In genomic region chr16:30205541-30206282, GRCh38 we compare ENCODE assay signal across 6 cellular contexts. TPM values are rescaled to one million over a fixed set of nuclear protein-coding genes. Genes with fewer than 3 reads are reported as not detected.
A peak's percentile ranks its signal among the peaks of the same experiment; 100 is the strongest.
DNase-seq lines count a peak whose midpoint lies in the region; ATAC-seq and TF ChIP-seq lines count a peak whose summit lies in the region.
"Not testable (repeated sequence)": the region's sequence is repeated elsewhere in the genome, so short reads cannot be mapped to it uniquely, and the experiment has no call there.

No MANE protein-coding gene starts in this region.

- TF ChIP-seq EP300 in ovary (IDR thresholded peaks at IDR 0.05); upper lobe of left lung (IDR thresholded peaks at IDR 0.05): not testable (repeated sequence)

- TF ChIP-seq CTCF in dorsolateral prefrontal cortex (IDR thresholded peaks at IDR 0.05 in 54 of 56, conservative IDR thresholded peaks at IDR 0.05 in 2 of 56; ENCODE audit: low read depth in 1 of 56, partially characterized antibody in 56 of 56); ovary (IDR thresholded peaks at IDR 0.05); upper lobe of left lung (IDR thresholded peaks at IDR 0.05): not testable (repeated sequence)

- H3K9me3 ChIP-seq in ovary, upper lobe of left lung: not testable (repeated sequence)

- intact Hi-C loops in dorsolateral prefrontal cortex (cut with DNase I); ovary (cut with DNase I): not testable (repeated sequence)

- not testable (repeated sequence) for H3K4me1 ChIP-seq in ovary (ENCODE audit: insufficient read depth); upper lobe of left lung

- peak; percentile 16 for DNase-seq in activated CD8-positive, alpha-beta T cell treated with anti-CD3 and anti-CD28 coated beads, Interleukin-2, amount 10 ng/mL, durations not matched to agents 7 days and 5 days
- DNase-seq in dorsolateral prefrontal cortex (peak in 5 of 10 donors; percentile 11 to 40 (median 26)), ovary (peak; percentile 5 to 46 (median 24)), upper lobe of left lung (peak in 1 of 2 donors; percentile 85)

- not testable (repeated sequence) for H3K4me1 Mint-ChIP-seq in activated CD8-positive, alpha-beta T cell treated with anti-CD3 and anti-CD28 coated beads, Interleukin-2, amount 10 ng/mL, durations not matched to agents 7 days and 5 days (ENCODE audit: low read depth)

- WGBS in ovary, 3 donors: 1% methylated on average over 20 of the region's 56 CpGs; no CpG with 5 or more reads in 2 of the 3 donors
- 3% methylated on average over 7 of the region's 56 CpGs; no CpG with 5 or more reads in 1 of the 2 donors for WGBS in upper lobe of left lung, 2 donors

- POLR2A ChIA-PET in activated CD8-positive, alpha-beta T cell treated with anti-CD3 and anti-CD28 coated beads, Interleukin-2, amount 10 ng/mL, durations not matched to agents 7 days and 5 days (lab: Charles Lee): not testable (repeated sequence)

- not testable (repeated sequence) for H3K27me3 Mint-ChIP-seq in activated CD8-positive, alpha-beta T cell treated with anti-CD3 and anti-CD28 coated beads, Interleukin-2, amount 10 ng/mL, durations not matched to agents 7 days and 5 days (ENCODE audit: low read depth)

- peak; percentile 35 for ATAC-seq in HG02798 (IDR thresholded peaks at IDR 0.05; ENCODE audit: poor library complexity, unreplicated experiment)
- peak; percentile 69 for ATAC-seq in activated CD8-positive, alpha-beta T cell treated with anti-CD3 and anti-CD28 coated beads, Interleukin-2, amount 10 ng/mL, durations not matched to agents 7 days and 5 days
- ATAC-seq in upper lobe of left lung (ENCODE audit: low FRiP score in 2 of 2): peak; percentile 69 to 78

- H3K36me3 ChIP-seq in ovary, upper lobe of left lung: not testable (repeated sequence)

- not testable (repeated sequence) for H3K36me3 Mint-ChIP-seq in activated CD8-positive, alpha-beta T cell treated with anti-CD3 and anti-CD28 coated beads, Interleukin-2, amount 10 ng/mL, durations not matched to agents 7 days and 5 days (ENCODE audit: low read depth)

- not testable (repeated sequence) for TF ChIP-seq POLR2A in ovary (IDR thresholded peaks at IDR 0.05); upper lobe of left lung (IDR thresholded peaks at IDR 0.05)

- not testable (repeated sequence) for H3K27ac ChIP-seq in dorsolateral prefrontal cortex, ovary
- H3K27ac ChIP-seq in upper lobe of left lung: peak overlapping the region in 1 of 4 donors; percentile 50

- not testable (repeated sequence) for H3K27me3 ChIP-seq in dorsolateral prefrontal cortex, ovary, upper lobe of left lung

- not testable (repeated sequence) for H3K9me3 Mint-ChIP-seq in activated CD8-positive, alpha-beta T cell treated with anti-CD3 and anti-CD28 coated beads, Interleukin-2, amount 10 ng/mL, durations not matched to agents 7 days and 5 days (ENCODE audit: insufficient read depth)

- H3K4me3 Mint-ChIP-seq in activated CD8-positive, alpha-beta T cell treated with anti-CD3 and anti-CD28 coated beads, Interleukin-2, amount 10 ng/mL, durations not matched to agents 7 days and 5 days: not testable (repeated sequence)

- peak overlapping the region; percentile 37 to 70 (median 56) for H3K4me3 ChIP-seq in dorsolateral prefrontal cortex
- peak overlapping the region; percentile 17 for H3K4me3 ChIP-seq in iPS-11a (ENCODE audit: low read depth, low read length)
- H3K4me3 ChIP-seq in ovary: peak overlapping the region; percentile 27
- H3K4me3 ChIP-seq in upper lobe of left lung: peak overlapping the region; percentile 4 to 56 (median 49)

- CTCF ChIA-PET in activated CD8-positive, alpha-beta T cell treated with anti-CD3 and anti-CD28 coated beads, Interleukin-2, amount 10 ng/mL, durations not matched to agents 7 days and 5 days (lab: Charles Lee): not testable (repeated sequence)

- H3K27ac Mint-ChIP-seq in activated CD8-positive, alpha-beta T cell treated with anti-CD3 and anti-CD28 coated beads, Interleukin-2, amount 10 ng/mL, durations not matched to agents 7 days and 5 days: not testable (repeated sequence)

RNA-seq across cellular contexts. Expression of gene SULT1A3, which starts 6.7 kb away (rescaled TPM):
- 10 to 100 TPM; 28.9 to 32.8 TPM for total RNA-seq in activated CD8-positive, alpha-beta T cell treated with anti-CD3 and anti-CD28 coated beads, Interleukin-2, amount 10 ng/mL, durations not matched to agents 7 days and 5 days
- total RNA-seq in dorsolateral prefrontal cortex (10 to 100 TPM in 118 of 120 experiments, 1 to 10 TPM in 2; 8.6 to 49.6 (median 23.0) TPM), ovary (10 to 100 TPM in 4 of 7 donors, 1 to 10 TPM in 3; 4.1 to 12.5 (median 10.5) TPM), upper lobe of left lung (10 to 100 TPM in 5 of 6 donors, 1 to 10 TPM in 1; 9.6 to 69.1 (median 20.0) TPM)
- 10 to 100 TPM in 1 of 2 donors, 1 to 10 TPM in 1; 9.9 to 10.0 TPM for polyA plus RNA-seq in ovary

RNA-seq across cellular contexts. Expression of gene SLX1A, which starts 12.0 kb away (rescaled TPM):
- total RNA-seq in activated CD8-positive, alpha-beta T cell treated with anti-CD3 and anti-CD28 coated beads, Interleukin-2, amount 10 ng/mL, durations not matched to agents 7 days and 5 days: 100 to 1,000 TPM; 115 to 123 TPM
- total RNA-seq in dorsolateral prefrontal cortex (10 to 100 TPM; 13.7 to 63.7 (median 29.9) TPM), ovary (10 to 100 TPM in 6 of 7 donors, 1 to 10 TPM in 1; 9.3 to 60.9 (median 33.9) TPM), upper lobe of left lung (100 to 1,000 TPM in 1 of 6 donors, 10 to 100 TPM in 5; 38.6 to 127 (median 63.6) TPM)
- polyA plus RNA-seq in ovary: 10 to 100 TPM in 1 of 2 donors, 1 to 10 TPM in 1; 3.5 to 12.5 TPM

RNA-seq across cellular contexts. Expression of gene BOLA2B, which starts 12.2 kb away (rescaled TPM):
- 100 to 1,000 TPM; 205 to 212 TPM for total RNA-seq in activated CD8-positive, alpha-beta T cell treated with anti-CD3 and anti-CD28 coated beads, Interleukin-2, amount 10 ng/mL, durations not matched to agents 7 days and 5 days
- total RNA-seq in dorsolateral prefrontal cortex (10 to 100 TPM; 29.1 to 89.3 (median 49.3) TPM), ovary (100 to 1,000 TPM in 1 of 7 donors, 10 to 100 TPM in 6; 21.3 to 106 (median 40.1) TPM), upper lobe of left lung (100 to 1,000 TPM in 3 of 6 donors, 10 to 100 TPM in 3; 58.0 to 173 (median 100) TPM)
- polyA plus RNA-seq in ovary: 10 to 100 TPM; 10.0 to 43.9 TPM

RNA-seq across cellular contexts. Expression of gene CORO1A, which starts 22.3 kb away (rescaled TPM):
- 1,000 to 10,000 TPM; 1,875 to 1,983 TPM for total RNA-seq in activated CD8-positive, alpha-beta T cell treated with anti-CD3 and anti-CD28 coated beads, Interleukin-2, amount 10 ng/mL, durations not matched to agents 7 days and 5 days
- total RNA-seq in dorsolateral prefrontal cortex (100 to 1,000 TPM in 1 of 120 experiments, 10 to 100 TPM in 119; 34.2 to 114 (median 60.7) TPM), ovary (10 to 100 TPM in 4 of 7 donors, 1 to 10 TPM in 3; 6.7 to 33.3 (median 14.1) TPM), upper lobe of left lung (100 to 1,000 TPM in 1 of 6 donors, 10 to 100 TPM in 5; 42.2 to 159 (median 80.3) TPM)
- polyA plus RNA-seq in ovary: 10 to 100 TPM in 1 of 2 donors, 1 to 10 TPM in 1; 1.6 to 12.2 TPM

RNA-seq across cellular contexts. Expression of gene NPIPB13, which starts 42.6 kb away (rescaled TPM):
- 10 to 100 TPM; 12.6 to 24.3 TPM for total RNA-seq in activated CD8-positive, alpha-beta T cell treated with anti-CD3 and anti-CD28 coated beads, Interleukin-2, amount 10 ng/mL, durations not matched to agents 7 days and 5 days
- total RNA-seq in dorsolateral prefrontal cortex: 10 to 100 TPM; 10.4 to 74.1 (median 38.0) TPM
- total RNA-seq in ovary: 10 to 100 TPM in 3 of 7 donors, 1 to 10 TPM in 4; 1.3 to 23.7 (median 7.4) TPM
- 1 to 10 TPM; 3.2 to 4.5 TPM for polyA plus RNA-seq in ovary
- 10 to 100 TPM in 2 of 6 donors, 1 to 10 TPM in 4; 2.1 to 18.9 (median 4.9) TPM for total RNA-seq in upper lobe of left lung
